1 cellular context compared by ENCODE assay signal in the genomic region with DNA sequence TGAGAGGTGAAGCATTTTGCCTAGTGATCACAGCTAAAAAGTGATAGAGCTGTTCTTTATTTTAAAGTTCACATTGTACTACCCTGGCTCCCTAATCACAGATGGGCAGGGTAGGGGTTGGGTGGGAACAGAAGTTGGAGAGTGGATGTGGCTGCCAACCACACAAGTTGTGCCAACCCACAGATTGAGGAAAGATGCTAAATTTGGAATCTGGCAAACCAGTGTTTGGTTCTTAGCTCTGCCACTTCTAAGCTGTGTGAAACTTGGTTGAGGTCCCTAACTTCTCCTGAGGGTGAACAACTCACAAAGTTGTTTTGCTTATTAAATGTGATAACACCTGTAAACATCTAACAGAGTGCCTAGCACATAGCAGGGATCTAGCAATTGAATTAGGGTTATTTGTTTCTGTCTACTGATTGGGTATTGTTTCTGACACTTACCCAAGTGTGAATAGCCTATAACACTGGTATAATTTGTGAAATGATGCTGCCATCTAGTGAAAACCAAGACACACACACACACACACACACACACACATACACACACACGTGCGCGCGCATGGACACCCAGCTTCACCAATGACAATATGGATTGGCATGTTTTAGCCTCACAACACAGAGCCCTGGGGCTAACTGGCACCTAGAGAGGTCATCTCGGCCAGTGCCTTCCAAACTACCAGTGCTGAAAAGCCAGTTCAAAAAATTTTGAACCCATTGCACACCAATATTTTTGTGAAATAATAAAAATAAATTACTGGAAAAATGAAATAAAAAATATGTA.
TF ChIP-seq lines count a peak whose summit lies in the region.

No MANE protein-coding gene starts in this region.

TF ChIP-seq in WTC11, 78 proteins besides CTCF, POLR2A, EP300 and RAD21 (continued from another document):
- TF ChIP-seq, protein P1, sequence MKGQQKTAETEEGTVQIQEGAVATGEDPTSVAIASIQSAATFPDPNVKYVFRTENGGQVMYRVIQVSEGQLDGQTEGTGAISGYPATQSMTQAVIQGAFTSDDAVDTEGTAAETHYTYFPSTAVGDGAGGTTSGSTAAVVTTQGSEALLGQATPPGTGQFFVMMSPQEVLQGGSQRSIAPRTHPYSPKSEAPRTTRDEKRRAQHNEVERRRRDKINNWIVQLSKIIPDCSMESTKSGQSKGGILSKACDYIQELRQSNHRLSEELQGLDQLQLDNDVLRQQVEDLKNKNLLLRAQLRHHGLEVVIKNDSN (CRISPR knock-in tag; IDR thresholded peaks at IDR 0.05): no peak
- TF ChIP-seq, protein P2, sequence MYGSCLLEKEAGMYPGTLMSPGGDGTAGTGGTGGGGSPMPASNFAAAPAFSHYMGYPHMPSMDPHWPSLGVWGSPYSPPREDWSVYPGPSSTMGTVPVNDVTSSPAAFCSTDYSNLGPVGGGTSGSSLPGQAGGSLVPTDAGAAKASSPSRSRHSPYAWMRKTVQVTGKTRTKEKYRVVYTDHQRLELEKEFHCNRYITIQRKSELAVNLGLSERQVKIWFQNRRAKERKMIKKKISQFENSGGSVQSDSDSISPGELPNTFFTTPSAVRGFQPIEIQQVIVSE (CRISPR knock-in tag; IDR thresholded peaks at IDR 0.05; ENCODE audit: borderline replicate concordance): no peak
- no peak for TF ChIP-seq TEAD4 (CRISPR knock-in tag; IDR thresholded peaks at IDR 0.05)
- TF ChIP-seq RELA (CRISPR knock-in tag; IDR thresholded peaks at IDR 0.05; ENCODE audit: borderline replicate concordance): no peak
- no peak for TF ChIP-seq MYBL2 (CRISPR knock-in tag; IDR thresholded peaks at IDR 0.05)
- TF ChIP-seq, protein P3, sequence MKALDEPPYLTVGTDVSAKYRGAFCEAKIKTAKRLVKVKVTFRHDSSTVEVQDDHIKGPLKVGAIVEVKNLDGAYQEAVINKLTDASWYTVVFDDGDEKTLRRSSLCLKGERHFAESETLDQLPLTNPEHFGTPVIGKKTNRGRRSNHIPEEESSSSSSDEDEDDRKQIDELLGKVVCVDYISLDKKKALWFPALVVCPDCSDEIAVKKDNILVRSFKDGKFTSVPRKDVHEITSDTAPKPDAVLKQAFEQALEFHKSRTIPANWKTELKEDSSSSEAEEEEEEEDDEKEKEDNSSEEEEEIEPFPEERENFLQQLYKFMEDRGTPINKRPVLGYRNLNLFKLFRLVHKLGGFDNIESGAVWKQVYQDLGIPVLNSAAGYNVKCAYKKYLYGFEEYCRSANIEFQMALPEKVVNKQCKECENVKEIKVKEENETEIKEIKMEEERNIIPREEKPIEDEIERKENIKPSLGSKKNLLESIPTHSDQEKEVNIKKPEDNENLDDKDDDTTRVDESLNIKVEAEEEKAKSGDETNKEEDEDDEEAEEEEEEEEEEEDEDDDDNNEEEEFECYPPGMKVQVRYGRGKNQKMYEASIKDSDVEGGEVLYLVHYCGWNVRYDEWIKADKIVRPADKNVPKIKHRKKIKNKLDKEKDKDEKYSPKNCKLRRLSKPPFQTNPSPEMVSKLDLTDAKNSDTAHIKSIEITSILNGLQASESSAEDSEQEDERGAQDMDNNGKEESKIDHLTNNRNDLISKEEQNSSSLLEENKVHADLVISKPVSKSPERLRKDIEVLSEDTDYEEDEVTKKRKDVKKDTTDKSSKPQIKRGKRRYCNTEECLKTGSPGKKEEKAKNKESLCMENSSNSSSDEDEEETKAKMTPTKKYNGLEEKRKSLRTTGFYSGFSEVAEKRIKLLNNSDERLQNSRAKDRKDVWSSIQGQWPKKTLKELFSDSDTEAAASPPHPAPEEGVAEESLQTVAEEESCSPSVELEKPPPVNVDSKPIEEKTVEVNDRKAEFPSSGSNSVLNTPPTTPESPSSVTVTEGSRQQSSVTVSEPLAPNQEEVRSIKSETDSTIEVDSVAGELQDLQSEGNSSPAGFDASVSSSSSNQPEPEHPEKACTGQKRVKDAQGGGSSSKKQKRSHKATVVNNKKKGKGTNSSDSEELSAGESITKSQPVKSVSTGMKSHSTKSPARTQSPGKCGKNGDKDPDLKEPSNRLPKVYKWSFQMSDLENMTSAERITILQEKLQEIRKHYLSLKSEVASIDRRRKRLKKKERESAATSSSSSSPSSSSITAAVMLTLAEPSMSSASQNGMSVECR (CRISPR knock-in tag; IDR thresholded peaks at IDR 0.05; ENCODE audit: borderline replicate concordance): no peak
- TF ChIP-seq SP1 (CRISPR knock-in tag; conservative IDR thresholded peaks at IDR 0.05): no peak
